ENCODE assay signal across 9 cellular contexts in the genomic region with DNA sequence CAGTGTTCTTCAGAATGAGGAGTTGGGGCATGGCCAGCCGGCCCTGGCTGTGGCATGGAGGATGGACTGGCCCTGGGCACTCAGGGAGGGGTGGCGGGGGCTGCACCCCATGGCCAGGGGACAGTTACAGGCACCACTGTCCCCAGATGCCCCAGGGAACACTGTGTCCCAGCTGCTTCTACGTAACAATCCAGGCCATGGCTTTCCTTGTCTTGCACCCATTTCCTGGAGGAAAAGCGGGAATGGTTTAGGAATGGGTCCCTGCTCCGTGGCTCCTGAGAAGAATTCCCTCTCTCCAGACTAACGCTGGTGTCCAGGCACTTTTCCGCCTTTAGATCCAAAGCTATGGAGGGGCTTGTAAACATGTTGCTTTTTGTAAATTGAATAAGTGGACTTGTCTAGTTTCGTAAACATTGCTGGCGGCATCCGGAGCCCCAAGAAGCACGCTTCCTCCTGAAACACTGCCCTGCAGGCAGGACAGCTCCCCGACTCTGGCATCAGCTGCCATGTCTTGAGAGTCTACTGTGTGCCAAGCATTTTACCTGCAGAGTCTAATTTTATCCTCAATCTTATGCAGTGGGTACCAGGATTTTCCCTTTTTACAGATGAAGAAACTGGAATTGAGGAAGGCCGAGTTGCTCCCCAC.
DNase-seq lines count a peak whose midpoint lies in the region; ATAC-seq lines count a peak whose summit lies in the region.
"Had no signal": no experiment of that assay in that cellular context is flagged by ENCODE, and none has a peak within 500 bp of the region (broad histone marks: within the 10 kb centered on the region; RNA-seq: fewer than 3 reads in every experiment).

No MANE protein-coding gene starts in this region.

- CTCF ChIA-PET in activated CD4-positive, alpha-beta T cell treated with anti-CD3 and anti-CD28 coated beads, Interleukin-2, amount 10 ng/mL, durations not matched to agents 7 days and 5 days (lab: Charles Lee), result interaction anchor here (0.7 to 2.1 kb wide), 8 partner anchors 8 to 338 kb away, joined by 3 to 4 read pairs (median 3); no protein-coding TSS in a partner anchor
- CTCF ChIA-PET in activated CD4-positive, alpha-beta memory T cell treated with anti-CD3 and anti-CD28 coated beads, Interleukin-2, amount 10 ng/mL, durations not matched to agents 7 days and 5 days (lab: Charles Lee), result interaction anchor here (0.8 to 2.1 kb wide), 5 partner anchors 12 to 263 kb away, joined by 3 to 5 read pairs (median 4); partner anchors contain the start of gene CHST11

- ATAC-seq in GM19035 (IDR thresholded peaks at IDR 0.05; ENCODE audit: unreplicated experiment), result no peak

- H3K36me3 Mint-ChIP-seq in activated CD4-positive, alpha-beta T cell treated with anti-CD3 and anti-CD28 coated beads, Interleukin-2, amount 10 ng/mL, durations not matched to agents 7 days and 5 days (ENCODE audit: low read depth), result peaks cover 7% of the 10 kb centered on the region
- H3K36me3 Mint-ChIP-seq in activated CD4-positive, alpha-beta memory T cell treated with anti-CD3 and anti-CD28 coated beads, Interleukin-2, amount 10 ng/mL, durations not matched to agents 7 days and 5 days (ENCODE audit: low read depth), result peaks cover 19% of the 10 kb centered on the region
- H3K36me3 Mint-ChIP-seq in immature natural killer cell, result no peaks in the 10 kb centered on the region

- H3K27ac ChIP-seq in substantia nigra (ENCODE audit: low read depth, low read length, poor library complexity, severe bottlenecking), result peak overlapping the region; percentile 45

- peaks cover 62% of the 10 kb centered on the region for H3K4me1 Mint-ChIP-seq in activated CD4-positive, alpha-beta T cell treated with anti-CD3 and anti-CD28 coated beads, Interleukin-2, amount 10 ng/mL, durations not matched to agents 7 days and 5 days
- H3K4me1 Mint-ChIP-seq in activated CD4-positive, alpha-beta memory T cell treated with anti-CD3 and anti-CD28 coated beads, Interleukin-2, amount 10 ng/mL, durations not matched to agents 7 days and 5 days, result peaks cover 41% of the 10 kb centered on the region
- peaks cover 71 to 84% of the 10 kb centered on the region in 2 donors for H3K4me1 Mint-ChIP-seq in immature natural killer cell

- peak overlapping the region; percentile 94 for H3K27ac Mint-ChIP-seq in activated CD4-positive, alpha-beta T cell treated with anti-CD3 and anti-CD28 coated beads, Interleukin-2, amount 10 ng/mL, durations not matched to agents 7 days and 5 days
- peak overlapping the region; percentile 86 for H3K27ac Mint-ChIP-seq in activated CD4-positive, alpha-beta memory T cell treated with anti-CD3 and anti-CD28 coated beads, Interleukin-2, amount 10 ng/mL, durations not matched to agents 7 days and 5 days
- peak overlapping the region; percentile 90 to 94 (median 91) for H3K27ac Mint-ChIP-seq in immature natural killer cell

- POLR2A ChIA-PET in activated CD4-positive, alpha-beta T cell treated with anti-CD3 and anti-CD28 coated beads, Interleukin-2, amount 10 ng/mL, durations not matched to agents 7 days and 5 days (lab: Charles Lee), result interaction anchor here (0.7 kb wide), 1 partner anchor 216 kb away, joined by 6 read pairs; no protein-coding TSS in a partner anchor
- POLR2A ChIA-PET in activated CD4-positive, alpha-beta memory T cell treated with anti-CD3 and anti-CD28 coated beads, Interleukin-2, amount 10 ng/mL, durations not matched to agents 7 days and 5 days (lab: Charles Lee), result interaction anchor here (0.8 to 2.4 kb wide), 10 partner anchors 8 to 432 kb away, joined by 3 to 16 read pairs (median 3); no protein-coding TSS in a partner anchor

- peak overlapping the region; percentile 61 for H3K4me3 Mint-ChIP-seq in activated CD4-positive, alpha-beta T cell treated with anti-CD3 and anti-CD28 coated beads, Interleukin-2, amount 10 ng/mL, durations not matched to agents 7 days and 5 days
- H3K4me3 Mint-ChIP-seq in activated CD4-positive, alpha-beta memory T cell treated with anti-CD3 and anti-CD28 coated beads, Interleukin-2, amount 10 ng/mL, durations not matched to agents 7 days and 5 days, result peak overlapping the region; percentile 67
- H3K4me3 Mint-ChIP-seq in immature natural killer cell, result peak overlapping the region; percentile 81 to 90 (median 87)

- no peak for DNase-seq in activated CD4-positive, alpha-beta T cell treated with anti-CD3 and anti-CD28 coated beads, Interleukin-2, amount 10 ng/mL, durations not matched to agents 7 days and 5 days
- DNase-seq in activated CD4-positive, alpha-beta T cell treated with anti-CD3 and anti-CD28 coated beads, Interleukin-2, amount 50 U/mL, for 4 hours, result no peak
- no peak for DNase-seq in activated CD4-positive, alpha-beta memory T cell treated with anti-CD3 and anti-CD28 coated beads, Interleukin-2, amount 10 ng/mL, durations not matched to agents 7 days and 5 days
- DNase-seq in immature natural killer cell (no peak), substantia nigra (lab: John Stamatoyannopoulos, UW) (peak in 5 of 49 donors; percentile 12 to 48 (median 21)), NCI-H1417 (lab: John Stamatoyannopoulos, UW) (no peak), GM19238 (ENCODE audit: insufficient read length, low spot score) (no peak)
- DNase-seq: NCI-H510A had no signal

- no peaks in the 10 kb centered on the region for H3K27me3 Mint-ChIP-seq in activated CD4-positive, alpha-beta T cell treated with anti-CD3 and anti-CD28 coated beads, Interleukin-2, amount 10 ng/mL, durations not matched to agents 7 days and 5 days
- no peaks in the 10 kb centered on the region for H3K27me3 Mint-ChIP-seq in activated CD4-positive, alpha-beta memory T cell treated with anti-CD3 and anti-CD28 coated beads, Interleukin-2, amount 10 ng/mL, durations not matched to agents 7 days and 5 days
- H3K27me3 Mint-ChIP-seq in immature natural killer cell (ENCODE audit: low read depth in 3 of 3), result peaks cover 10 to 20% (median 12%) of the 10 kb centered on the region in 3 donors

- no peaks in the 10 kb centered on the region for H3K9me3 Mint-ChIP-seq in activated CD4-positive, alpha-beta T cell treated with anti-CD3 and anti-CD28 coated beads, Interleukin-2, amount 10 ng/mL, durations not matched to agents 7 days and 5 days
- no peaks in the 10 kb centered on the region for H3K9me3 Mint-ChIP-seq in activated CD4-positive, alpha-beta memory T cell treated with anti-CD3 and anti-CD28 coated beads, Interleukin-2, amount 10 ng/mL, durations not matched to agents 7 days and 5 days
- no peaks in the 10 kb centered on the region for H3K9me3 Mint-ChIP-seq in immature natural killer cell
